Comparison of ENCODE assay signal across 1 cellular context in the genomic region with DNA sequence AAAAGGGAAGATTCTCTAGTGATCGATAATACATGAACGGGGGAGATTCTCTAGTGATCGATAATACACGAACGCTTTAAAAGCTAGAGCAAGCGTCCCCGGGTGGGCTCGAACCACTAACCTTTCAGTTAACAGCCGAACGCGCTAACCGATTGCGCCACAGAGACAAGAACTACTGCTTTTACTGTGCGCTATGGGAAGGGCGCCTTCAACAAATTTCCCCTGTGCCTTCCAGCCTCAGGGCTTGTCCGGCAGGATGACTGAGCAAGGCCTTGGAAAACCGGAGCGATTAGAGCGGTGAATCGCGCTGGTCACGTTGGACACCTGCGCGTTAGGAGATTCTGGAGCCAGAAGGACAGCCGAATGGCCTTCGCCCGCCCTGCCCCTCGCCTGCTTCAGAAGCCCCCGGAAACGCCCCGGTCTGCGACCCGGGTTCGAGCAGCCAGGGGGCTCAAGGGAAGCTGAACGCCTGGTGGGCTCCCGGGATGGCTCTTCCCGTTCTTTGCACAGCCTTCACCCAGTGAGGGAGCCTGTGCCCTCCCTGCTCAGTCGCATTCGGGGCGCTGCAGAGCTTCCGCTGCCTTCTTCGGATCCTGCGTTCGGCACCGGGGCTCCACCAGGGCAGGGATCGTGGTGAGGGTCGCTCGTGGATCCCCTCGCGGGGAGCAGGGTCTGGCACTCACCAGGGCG.
A peak's percentile ranks its signal among the peaks of the same experiment; 100 is the strongest.
TF ChIP-seq lines count a peak whose summit lies in the region.

No MANE protein-coding gene starts in this region.

TF ChIP-seq in H1, 55 proteins besides CTCF, POLR2A, EP300 and RAD21:
- peak; percentile 80 for TF ChIP-seq CEBPB (IDR thresholded peaks at IDR 0.05; ENCODE audit: low read depth, low read length)
- peak; percentile 96 for TF ChIP-seq TBP (IDR thresholded peaks at IDR 0.05; ENCODE audit: low read depth, low read length)
- 0 out of 2 replicates have a peak, but pooled peaks have one; percentile 19 for TF ChIP-seq TAF1 (IDR thresholded peaks at IDR 0.05; ENCODE audit: low read depth, low read length)
- peak; percentile 51 for TF ChIP-seq ASH2L (IDR thresholded peaks at IDR 0.05; ENCODE audit: low read length)
